In the genomic region with DNA sequence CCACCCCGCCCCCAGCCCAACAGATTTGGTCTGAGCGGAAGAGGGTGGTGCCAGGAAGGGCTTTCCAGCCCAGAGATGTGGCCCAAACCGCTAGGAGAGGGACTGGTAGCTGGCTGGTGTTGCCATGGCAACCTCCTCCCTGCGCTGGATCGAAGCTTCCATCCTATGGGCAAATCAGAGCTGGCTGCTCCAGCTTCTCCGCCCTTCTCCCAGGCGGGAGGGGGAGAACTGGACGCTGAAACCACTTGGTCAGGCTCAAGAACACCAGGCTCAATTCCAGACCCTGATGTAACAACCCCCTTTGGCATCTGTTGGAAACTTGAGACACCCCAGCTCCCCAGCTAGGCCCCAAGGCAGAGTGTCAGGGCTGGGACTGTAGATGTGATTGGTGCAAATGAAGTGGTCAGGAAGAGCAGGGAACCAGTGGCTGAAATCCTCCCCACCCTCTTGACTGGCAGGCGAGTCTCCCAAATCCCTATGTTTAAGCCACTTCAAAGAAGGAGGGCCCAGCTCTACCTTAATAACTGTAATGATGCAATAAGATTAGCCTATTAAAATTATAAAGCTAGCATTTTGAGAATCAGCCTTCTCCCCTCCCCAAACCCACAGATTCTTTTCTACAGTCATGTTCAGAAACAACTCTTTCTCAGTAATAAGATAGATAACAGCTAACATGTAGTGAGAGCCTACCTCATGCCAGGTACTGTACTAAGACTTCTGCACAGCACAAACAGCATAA, we compare ENCODE assay signal across 11 cellular contexts. TPM values are rescaled to one million over a fixed set of nuclear protein-coding genes. Genes with fewer than 3 reads are reported as not detected.
DNase-seq lines count a peak whose midpoint lies in the region; ATAC-seq and TF ChIP-seq lines count a peak whose summit lies in the region.
"Had no signal": no experiment of that assay in that cellular context is flagged by ENCODE, and none has a peak within 500 bp of the region (broad histone marks: within the 10 kb centered on the region; RNA-seq: fewer than 3 reads in every experiment).

No MANE protein-coding gene starts in this region.

- H3K27ac Mint-ChIP-seq in activated CD4-positive, alpha-beta memory T cell treated with anti-CD3 and anti-CD28 coated beads, Interleukin-2, amount 10 ng/mL, durations not matched to agents 7 days and 5 days, result no peak overlapping the region
- H3K27ac Mint-ChIP-seq: memory B cell had no signal

- no peaks in the 10 kb centered on the region for H3K4me1 ChIP-seq in adrenal gland (replicated peaks in 1 of 2)
- peaks cover 0 to 15% (median 6%) of the 10 kb centered on the region in 4 donors for H3K4me1 ChIP-seq in upper lobe of left lung
- peaks cover 0 to 26% (median 19%) of the 10 kb centered on the region in 4 donors for H3K4me1 ChIP-seq in esophagus muscularis mucosa

- H3K4me3 ChIP-seq in adrenal gland (no peak overlapping the region), upper lobe of left lung (no peak overlapping the region), esophagus muscularis mucosa (no peak overlapping the region)

- H3K4me1 Mint-ChIP-seq in activated CD4-positive, alpha-beta memory T cell treated with anti-CD3 and anti-CD28 coated beads, Interleukin-2, amount 10 ng/mL, durations not matched to agents 7 days and 5 days, result peaks cover 3% of the 10 kb centered on the region

- H3K36me3 ChIP-seq in adrenal gland (replicated peaks in 1 of 2) (no peaks in the 10 kb centered on the region), upper lobe of left lung (no peaks in the 10 kb centered on the region), esophagus muscularis mucosa (no peaks in the 10 kb centered on the region)
- H3K36me3 ChIP-seq: brain microvascular endothelial cell had no signal

- no peak overlapping the region for H3K4me3 Mint-ChIP-seq in activated CD4-positive, alpha-beta memory T cell treated with anti-CD3 and anti-CD28 coated beads, Interleukin-2, amount 10 ng/mL, durations not matched to agents 7 days and 5 days
- H3K4me3 Mint-ChIP-seq: memory B cell had no signal

- H3K27me3 ChIP-seq in adrenal gland (peaks cover 21% of the 10 kb centered on the region), upper lobe of left lung (peaks cover 0 to 20% (median 11%) of the 10 kb centered on the region in 4 donors), esophagus muscularis mucosa (peaks cover 3 to 82% (median 18%) of the 10 kb centered on the region in 4 donors)

- CTCF ChIA-PET in activated CD4-positive, alpha-beta memory T cell treated with anti-CD3 and anti-CD28 coated beads, Interleukin-2, amount 10 ng/mL, durations not matched to agents 7 days and 5 days (lab: Charles Lee), result no interaction called here

- intact Hi-C loops in adrenal gland (cut with DNase I), result no loop called here
- intact Hi-C loops in esophagus muscularis mucosa (cut with DNase I), result loop anchor here (5.0 kb wide), 1 partner anchor 61 kb away; no protein-coding TSS in a partner anchor

- TF ChIP-seq EP300 in upper lobe of left lung (IDR thresholded peaks at IDR 0.05) (no peak), esophagus muscularis mucosa (IDR thresholded peaks at IDR 0.05) (no peak)

- TF ChIP-seq CTCF in adrenal gland (IDR thresholded peaks at IDR 0.05), result no peak
- no peak for TF ChIP-seq CTCF in upper lobe of left lung (IDR thresholded peaks at IDR 0.05)
- TF ChIP-seq CTCF in esophagus muscularis mucosa (IDR thresholded peaks at IDR 0.05), result no peak

- 44 to 63% (median 50%) methylated on average over 5 to 9 of the region's 9 CpGs for WGBS in adrenal gland, 4 donors
- 13 to 26% methylated on average over 4 to 9 of the region's 9 CpGs for WGBS in upper lobe of left lung, 2 donors
- 7% methylated on average over 9 of the region's 9 CpGs for WGBS in esophagus muscularis mucosa

- no peaks in the 10 kb centered on the region for H3K9me3 ChIP-seq in adrenal gland (replicated peaks in 1 of 3)
- no peaks in the 10 kb centered on the region for H3K9me3 ChIP-seq in upper lobe of left lung
- no peaks in the 10 kb centered on the region for H3K9me3 ChIP-seq in esophagus muscularis mucosa

- peaks cover under 1% of the 10 kb centered on the region for H3K36me3 Mint-ChIP-seq in activated CD4-positive, alpha-beta memory T cell treated with anti-CD3 and anti-CD28 coated beads, Interleukin-2, amount 10 ng/mL, durations not matched to agents 7 days and 5 days (ENCODE audit: low read depth)

- H3K27ac ChIP-seq in adrenal gland (peak overlapping the region in 1 of 5 donors; percentile 41), upper lobe of left lung (no peak overlapping the region), esophagus muscularis mucosa (replicated peaks in 1 of 4) (no peak overlapping the region)
- H3K27ac ChIP-seq: brain microvascular endothelial cell had no signal

- TF ChIP-seq POLR2A in adrenal gland (IDR thresholded peaks at IDR 0.05) (no peak), upper lobe of left lung (IDR thresholded peaks at IDR 0.05) (no peak), esophagus muscularis mucosa (IDR thresholded peaks at IDR 0.05; ENCODE audit: low read depth) (no peak)

- ATAC-seq in upper lobe of left lung (ENCODE audit: low FRiP score in 2 of 2), result peak; percentile 59 to 80

- peaks cover 57% of the 10 kb centered on the region for H3K27me3 Mint-ChIP-seq in activated CD4-positive, alpha-beta memory T cell treated with anti-CD3 and anti-CD28 coated beads, Interleukin-2, amount 10 ng/mL, durations not matched to agents 7 days and 5 days

- DNase-seq in NCI-H510A (lab: John Stamatoyannopoulos, UW) (peak; percentile 23), NCI-H510A treated with DMSO at 0.1 percent for 48 hours (lab: John Stamatoyannopoulos, UW) (no peak), adrenal gland (peak in 6 of 7 donors; percentile 13 to 90 (median 25)), iPS-NIHi11 (ENCODE audit: low spot score) (peak; percentile 90), upper lobe of left lung (peak in 1 of 2 donors; percentile 79), esophagus muscularis mucosa (ENCODE audit: extremely low spot score) (no peak)
- no peak for DNase-seq in central memory CD4-positive, alpha-beta T cell
- DNase-seq in activated CD4-positive, alpha-beta memory T cell treated with anti-CD3 and anti-CD28 coated beads, Interleukin-2, amount 10 ng/mL, durations not matched to agents 7 days and 5 days, result no peak
- DNase-seq: ACHN, brain microvascular endothelial cell had no signal

- POLR2A ChIA-PET in activated CD4-positive, alpha-beta memory T cell treated with anti-CD3 and anti-CD28 coated beads, Interleukin-2, amount 10 ng/mL, durations not matched to agents 7 days and 5 days (lab: Charles Lee), result no interaction called here

- H3K9me3 Mint-ChIP-seq in activated CD4-positive, alpha-beta memory T cell treated with anti-CD3 and anti-CD28 coated beads, Interleukin-2, amount 10 ng/mL, durations not matched to agents 7 days and 5 days, result no peaks in the 10 kb centered on the region

RNA-seq across cellular contexts. Expression of gene RIMS4, which starts 4.2 kb away (rescaled TPM):
- 1 to 10 TPM in 3 of 8 donors, under 1 TPM in 4, not detected in 1; 0.11 to 6.3 (median 0.57) TPM for total RNA-seq in adrenal gland
- polyA plus RNA-seq in adrenal gland, result 1 to 10 TPM in 1 of 3 donors, under 1 TPM in 2; 0.54 to 1.5 (median 0.86) TPM
- total RNA-seq in upper lobe of left lung, result 1 to 10 TPM; 1.0 to 2.2 (median 2.1) TPM
- not detected for total RNA-seq in activated CD4-positive, alpha-beta memory T cell treated with anti-CD3 and anti-CD28 coated beads, Interleukin-2, amount 10 ng/mL, durations not matched to agents 7 days and 5 days
- total RNA-seq in esophagus muscularis mucosa, result 1 to 10 TPM; 1.2 to 2.6 (median 1.9) TPM

Comparison
In these comparisons a context has a peak if more than half of its experiments do, and no peak if none do; other contexts are left out.
1. DNase-seq: peak in NCI-H510A (single experiment), adrenal gland (6 of 7) and iPS-NIHi11 (single experiment); none in NCI-H510A treated with DMSO at 0.1 percent for 48 hours (single experiment), central memory CD4-positive, alpha-beta T cell (single experiment), activated CD4-positive, alpha-beta memory T cell treated with anti-CD3 and anti-CD28 coated beads, Interleukin-2, amount 10 ng/mL, durations not matched to agents 7 days and 5 days (single experiment) and esophagus muscularis mucosa (single experiment).